1 cellular context compared by ENCODE assay signal in the genomic region with DNA sequence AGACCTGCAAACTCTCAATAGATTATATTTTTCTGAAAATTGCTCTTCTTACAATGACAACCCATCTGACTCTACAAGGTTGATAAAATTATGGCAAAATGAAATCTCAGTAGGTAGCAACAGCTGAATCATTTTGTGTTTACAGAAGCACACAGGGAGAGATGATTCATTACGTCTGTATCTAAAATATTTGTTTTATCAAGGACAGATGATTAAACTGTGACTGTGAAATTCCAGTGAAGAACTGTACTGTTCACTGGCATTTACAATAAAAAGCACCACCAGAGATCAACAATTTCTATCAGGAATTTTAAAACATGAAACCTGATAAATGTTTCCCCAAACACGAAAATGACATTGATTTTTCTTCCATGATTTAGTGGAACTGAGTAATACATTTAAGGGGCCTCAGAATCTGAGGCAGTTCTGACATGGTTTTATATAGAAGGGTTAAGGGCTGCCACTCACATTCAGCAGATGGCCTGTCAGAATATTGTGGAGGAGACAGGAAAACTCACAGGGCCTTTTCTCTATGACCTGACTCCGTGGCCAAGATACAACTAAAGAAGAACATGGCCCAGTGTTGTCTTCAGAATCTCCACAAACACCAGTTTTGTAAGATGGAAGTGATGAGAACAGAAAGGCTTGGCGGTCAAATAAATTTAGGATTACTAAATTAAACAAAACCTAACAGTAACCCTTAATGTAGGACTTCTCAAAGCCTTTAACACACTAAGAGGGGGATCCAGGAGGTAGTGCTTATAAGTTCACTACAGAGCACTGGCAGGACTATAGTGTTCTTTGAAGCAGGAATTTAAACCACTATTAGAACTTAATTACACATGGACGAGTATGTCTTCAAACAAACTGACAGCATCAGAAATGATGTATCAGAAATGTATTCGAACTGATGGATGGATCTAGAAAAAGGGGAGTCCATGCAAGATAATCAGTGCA.
TF ChIP-seq lines count a peak whose summit lies in the region.

No MANE protein-coding gene starts in this region.

TF ChIP-seq in IMR-90, 13 proteins besides CTCF, POLR2A, EP300 and RAD21:
- TF ChIP-seq RFX5 (IDR thresholded peaks at IDR 0.05; ENCODE audit: low read depth, low read length) (peak; percentile 84), SMC3 (IDR thresholded peaks at IDR 0.05; ENCODE audit: low read depth, low read length) (no peak), BHLHE40 (IDR thresholded peaks at IDR 0.05; ENCODE audit: low read depth, low read length) (peak; percentile 7; the same call in 1 of the 2 replicates), MAZ (IDR thresholded peaks at IDR 0.05; ENCODE audit: borderline replicate concordance, low read depth, low read length) (no peak), FOS (IDR thresholded peaks at IDR 0.05; ENCODE audit: low read depth, low read length) (peak; percentile 85)
TF ChIP-seq in IMR-90: peak in this region for 3.
